ENCODE assay signal across 8 cellular contexts in genomic region chr18:54671291-54671881, GRCh38.
DNase-seq lines count a peak whose midpoint lies in the region; ATAC-seq and TF ChIP-seq lines count a peak whose summit lies in the region.

No MANE protein-coding gene starts in this region.

- no peak overlapping the region for H3K56ac ChIP-seq in mesendoderm (ENCODE audit: low read length)

- no peaks in the 10 kb centered on the region for H3K36me3 Mint-ChIP-seq in activated CD4-positive, alpha-beta T cell treated with anti-CD3 and anti-CD28 coated beads, Interleukin-2, amount 10 ng/mL, durations not matched to agents 7 days and 5 days (ENCODE audit: low read depth)

- H3K4me1 Mint-ChIP-seq in activated CD4-positive, alpha-beta T cell treated with anti-CD3 and anti-CD28 coated beads, Interleukin-2, amount 10 ng/mL, durations not matched to agents 7 days and 5 days: no peaks in the 10 kb centered on the region

- H3K27me3 Mint-ChIP-seq in activated CD4-positive, alpha-beta T cell treated with anti-CD3 and anti-CD28 coated beads, Interleukin-2, amount 10 ng/mL, durations not matched to agents 7 days and 5 days: no peaks in the 10 kb centered on the region

- H4K8ac ChIP-seq in mesendoderm (ENCODE audit: low read depth, low read length): no peak overlapping the region

- H3K4me1 ChIP-seq in mesendoderm (ENCODE audit: control insufficient read depth, low read depth, low read length): no peaks in the 10 kb centered on the region

- no peak overlapping the region for H2BK5ac ChIP-seq in mesendoderm (ENCODE audit: low read length)

- CTCF ChIA-PET in activated CD4-positive, alpha-beta T cell treated with anti-CD3 and anti-CD28 coated beads, Interleukin-2, amount 10 ng/mL, durations not matched to agents 7 days and 5 days (lab: Charles Lee): interaction anchor here (0.5 to 0.7 kb wide), 2 partner anchors 94 to 334 kb away, joined by 3 read pairs; no protein-coding TSS in a partner anchor

- H2AK5ac ChIP-seq in mesendoderm (ENCODE audit: low read length): no peak overlapping the region

- no peak overlapping the region for H3K4ac ChIP-seq in mesendoderm (ENCODE audit: low read depth, low read length)

- no peak overlapping the region for H2BK120ac ChIP-seq in mesendoderm (ENCODE audit: low read depth, low read length)

- H3K79me1 ChIP-seq in mesendoderm (ENCODE audit: low read length): no peaks in the 10 kb centered on the region

- 100% methylated on average over 1 of the region's 1 CpG for WGBS in mesendoderm (ENCODE audit: extremely low coverage, insufficient coverage, low lambda C conversion rate)

- H3K36me3 ChIP-seq in mesendoderm (ENCODE audit: control insufficient read depth, insufficient read depth, low read length): no peaks in the 10 kb centered on the region

- H3K27ac ChIP-seq in mesendoderm (ENCODE audit: low read depth, low read length): no peak overlapping the region

- no peak overlapping the region for H3K4me2 ChIP-seq in mesendoderm (ENCODE audit: low read length)

- no peaks in the 10 kb centered on the region for H3K27me3 ChIP-seq in mesendoderm (ENCODE audit: insufficient read depth, low read length, poor library complexity)

- POLR2A ChIA-PET in activated CD4-positive, alpha-beta T cell treated with anti-CD3 and anti-CD28 coated beads, Interleukin-2, amount 10 ng/mL, durations not matched to agents 7 days and 5 days (lab: Charles Lee): no interaction called here

- no peak overlapping the region for H2BK15ac ChIP-seq in mesendoderm (replicated peaks; ENCODE audit: low read depth)

- ATAC-seq in HG03432 (IDR thresholded peaks at IDR 0.05; ENCODE audit: unreplicated experiment): no peak
- no peak for ATAC-seq in GM18870 (IDR thresholded peaks at IDR 0.05; ENCODE audit: unreplicated experiment)

- H3K9me3 Mint-ChIP-seq in activated CD4-positive, alpha-beta T cell treated with anti-CD3 and anti-CD28 coated beads, Interleukin-2, amount 10 ng/mL, durations not matched to agents 7 days and 5 days: no peaks in the 10 kb centered on the region

- no peak overlapping the region for H4K5ac ChIP-seq in mesendoderm (ENCODE audit: low read length)

- H3K9ac ChIP-seq in mesendoderm (ENCODE audit: low read length): no peak overlapping the region

- no peak overlapping the region for H3K23ac ChIP-seq in mesendoderm (ENCODE audit: low read length)

- no peak overlapping the region for H3K4me3 Mint-ChIP-seq in activated CD4-positive, alpha-beta T cell treated with anti-CD3 and anti-CD28 coated beads, Interleukin-2, amount 10 ng/mL, durations not matched to agents 7 days and 5 days

- TF ChIP-seq CTCF in cardiac fibroblast (IDR thresholded peaks at IDR 0.05; ENCODE audit: low read depth, low read length): peak; percentile 39

- H3K4me3 ChIP-seq in cardiac fibroblast (replicated peaks in 1 of 2; ENCODE audit: low read depth in 2 of 2, low read length in 2 of 2) (no peak overlapping the region), mesendoderm (ENCODE audit: low read length) (no peak overlapping the region)

- no peak overlapping the region for H3K18ac ChIP-seq in mesendoderm (ENCODE audit: low read length)

- DNase-seq in activated CD4-positive, alpha-beta T cell treated with anti-CD3 and anti-CD28 coated beads, Interleukin-2, amount 10 ng/mL, durations not matched to agents 7 days and 5 days: peak; percentile 27
- no peak for DNase-seq in activated CD4-positive, alpha-beta T cell treated with anti-CD3 and anti-CD28 coated beads, Interleukin-2, amount 50 U/mL, for 48 hours
- DNase-seq in NCI-H1694 (lab: John Stamatoyannopoulos, UW) (peak; percentile 14), cardiac fibroblast (ENCODE audit: low read depth in 2 of 2) (peak; percentile 63 to 69), mesendoderm (peak; percentile 27), NCI-H2029 (lab: John Stamatoyannopoulos, UW) (no peak)

- no peaks in the 10 kb centered on the region for H3K79me2 ChIP-seq in mesendoderm (ENCODE audit: control insufficient read depth, insufficient read depth, low read length)

- no peak overlapping the region for H3K27ac Mint-ChIP-seq in activated CD4-positive, alpha-beta T cell treated with anti-CD3 and anti-CD28 coated beads, Interleukin-2, amount 10 ng/mL, durations not matched to agents 7 days and 5 days

Comparison
In these comparisons a context has a peak if more than half of its experiments do, and no peak if none do; other contexts are left out.
1. DNase-seq: peak in activated CD4-positive, alpha-beta T cell treated with anti-CD3 and anti-CD28 coated beads, Interleukin-2, amount 10 ng/mL, durations not matched to agents 7 days and 5 days (single experiment), NCI-H1694 (single experiment), cardiac fibroblast (2 of 2) and mesendoderm (single experiment); none in activated CD4-positive, alpha-beta T cell treated with anti-CD3 and anti-CD28 coated beads, Interleukin-2, amount 50 U/mL, for 48 hours (0 of 2) and NCI-H2029 (single experiment).